8 cellular contexts compared by ENCODE assay signal in the genomic region with DNA sequence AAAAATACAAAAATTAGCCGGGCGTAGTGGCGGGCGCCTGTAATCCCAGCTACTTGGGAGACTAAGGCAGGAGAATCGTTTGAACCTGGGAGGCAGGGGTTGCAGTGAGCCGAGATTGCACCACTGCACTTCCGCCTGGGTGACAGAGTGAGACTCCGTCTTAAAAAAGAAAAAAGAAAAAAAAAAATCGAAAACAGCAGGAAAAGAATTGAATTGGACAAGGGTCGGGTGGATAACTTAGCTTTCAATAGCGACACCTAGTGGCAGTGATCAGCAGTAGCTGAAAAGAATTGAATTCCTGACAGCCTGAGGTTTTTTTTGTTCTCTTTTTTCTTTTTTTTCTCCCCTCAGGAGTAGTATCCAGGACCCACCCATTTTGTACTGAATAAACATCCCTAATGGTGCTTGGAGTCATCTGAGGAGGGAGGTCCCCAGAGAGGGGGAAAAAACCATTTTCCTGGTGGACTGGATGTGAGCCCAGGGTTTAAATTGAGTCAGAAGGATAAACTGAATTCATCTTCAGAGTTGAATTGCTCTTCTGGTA. TPM values are rescaled to one million over a fixed set of nuclear protein-coding genes. Genes with fewer than 3 reads are reported as not detected.
DNase-seq lines count a peak whose midpoint lies in the region; ATAC-seq, FAIRE-seq and TF ChIP-seq lines count a peak whose summit lies in the region.

No MANE protein-coding gene starts in this region.

- H4K12ac ChIP-seq in trophoblast cell (ENCODE audit: low read depth, low read length) = no peak overlapping the region

- H2AFZ ChIP-seq in trophoblast cell (ENCODE audit: insufficient read depth, low read length, poor library complexity) = no peak overlapping the region

- H3K36me3 ChIP-seq in trophoblast cell (ENCODE audit: control insufficient read depth in 1 of 2, insufficient read depth in 2 of 2, low read length in 2 of 2) = no peaks in the 10 kb centered on the region

- no peak overlapping the region for H4K91ac ChIP-seq in trophoblast cell (ENCODE audit: low read depth, low read length)

- FAIRE-seq in RCC 7860 (lab: Jason Lieb, UNC) = peak; percentile 86

- ATAC-seq in GM18861 (IDR thresholded peaks at IDR 0.05; ENCODE audit: unreplicated experiment) (no peak), HG03520 (IDR thresholded peaks at IDR 0.05; ENCODE audit: unreplicated experiment) (no peak)

- H3K4me3 ChIP-seq in LNCaP clone FGC (ENCODE audit: low read depth, low read length) (peak overlapping the region; percentile 42), trophoblast cell (ENCODE audit: low read depth, low read length) (no peak overlapping the region)

- H3K4me2 ChIP-seq in trophoblast cell (ENCODE audit: low read length) = no peak overlapping the region

- H3K4me1 ChIP-seq in trophoblast cell (ENCODE audit: control insufficient read depth in 1 of 2, insufficient read depth in 2 of 2, low read length in 2 of 2) = no peaks in the 10 kb centered on the region

- no peak overlapping the region for H3K23ac ChIP-seq in trophoblast cell (ENCODE audit: low read length)

- peak; percentile 86 for TF ChIP-seq CTCF in LNCaP clone FGC (IDR thresholded peaks at IDR 0.05; ENCODE audit: control insufficient read depth, extremely low read depth, insufficient read depth)

- H3K79me1 ChIP-seq in trophoblast cell (ENCODE audit: low read length) = no peaks in the 10 kb centered on the region

- H3K79me2 ChIP-seq in trophoblast cell (ENCODE audit: control insufficient read depth, insufficient read depth, low read length, poor library complexity) = no peaks in the 10 kb centered on the region

- no peak overlapping the region for H3K27ac ChIP-seq in trophoblast cell (ENCODE audit: low read depth, low read length)

- no peak overlapping the region for H3K9ac ChIP-seq in trophoblast cell (ENCODE audit: low read length)

- H3K14ac ChIP-seq in trophoblast cell (ENCODE audit: low read length) = no peak overlapping the region

- H2BK5ac ChIP-seq in trophoblast cell (ENCODE audit: low read depth, low read length, poor library complexity) = no peak overlapping the region

- no peak overlapping the region for H3K18ac ChIP-seq in trophoblast cell (ENCODE audit: low read length)

- no peak overlapping the region for H4K8ac ChIP-seq in trophoblast cell (ENCODE audit: low read depth, low read length)

- intact Hi-C loops in head of caudate nucleus (cut with DNase I) = loop anchor here (5.0 to 10.0 kb wide), 2 partner anchors 85 to 248 kb away; a partner anchor contains a TSS

- no peak overlapping the region for H2AK5ac ChIP-seq in trophoblast cell (ENCODE audit: low read length)

- peak overlapping the region; percentile 31 for H2BK12ac ChIP-seq in trophoblast cell (ENCODE audit: low read length)

- WGBS in trophoblast cell (ENCODE audit: extremely low coverage, insufficient coverage, insufficient read length) = no CpG with 5 or more reads among the region's 11 CpGs

- DNase-seq in GDM1 (lab: John Stamatoyannopoulos, UW) (peak; percentile 36), LNCaP clone FGC (ENCODE audit: low read depth) (peak; percentile 22), RCC 7860 (ENCODE audit: low spot score) (peak; percentile 69), head of caudate nucleus (peak in 34 of 42 donors; percentile 12 to 84 (median 53)), trophoblast cell (peak; percentile 44 to 86)
- peak; percentile 29 for DNase-seq in activated naive CD4-positive, alpha-beta T cell treated with Interleukin-2 at 50 U/mL for 16 hours

- H3K9me3 ChIP-seq in trophoblast cell (ENCODE audit: insufficient read depth, low read depth, low read length) = no peaks in the 10 kb centered on the region

- H2BK120ac ChIP-seq in trophoblast cell (ENCODE audit: insufficient read depth, low read length, poor library complexity) = no peak overlapping the region

- no peaks in the 10 kb centered on the region for H3K27me3 ChIP-seq in trophoblast cell (ENCODE audit: insufficient read depth, low read length)

- no peak overlapping the region for H3K4ac ChIP-seq in trophoblast cell (ENCODE audit: low read depth, low read length)

RNA-seq across cellular contexts. Expression of a gene that starts 55.1 kb away (rescaled TPM):
- 178 and 183 TPM in 2 replicates for polyA plus RNA-seq in trophoblast cell (2013)
